In the genomic region with DNA sequence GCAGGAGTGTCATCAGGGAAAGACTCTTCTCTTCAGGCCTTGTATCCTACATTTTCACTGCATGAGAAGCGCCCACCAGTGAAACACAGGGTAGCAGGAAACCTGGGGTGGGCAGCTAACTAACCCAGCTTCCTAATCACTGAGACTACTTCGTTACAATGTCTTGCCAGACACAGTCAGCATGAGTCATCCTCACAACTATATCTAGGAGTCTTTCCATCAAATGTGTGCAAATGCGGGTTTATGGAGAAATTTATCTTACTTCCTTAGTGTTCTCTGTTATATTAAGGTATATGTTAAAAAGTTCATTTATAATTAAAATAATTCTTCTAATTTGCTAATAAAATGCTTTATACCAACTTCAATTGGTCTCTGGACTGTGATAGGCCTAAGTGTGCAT, we compare ENCODE assay signal across 1 cellular context.
TF ChIP-seq lines count a peak whose summit lies in the region.

No MANE protein-coding gene starts in this region.

TF ChIP-seq in SK-N-SH treated with all-trans-retinoic acid at 6 μM for 48 hours, 23 proteins besides CTCF, POLR2A, EP300 and RAD21 (continued from another document):
- TF ChIP-seq, protein P1, sequence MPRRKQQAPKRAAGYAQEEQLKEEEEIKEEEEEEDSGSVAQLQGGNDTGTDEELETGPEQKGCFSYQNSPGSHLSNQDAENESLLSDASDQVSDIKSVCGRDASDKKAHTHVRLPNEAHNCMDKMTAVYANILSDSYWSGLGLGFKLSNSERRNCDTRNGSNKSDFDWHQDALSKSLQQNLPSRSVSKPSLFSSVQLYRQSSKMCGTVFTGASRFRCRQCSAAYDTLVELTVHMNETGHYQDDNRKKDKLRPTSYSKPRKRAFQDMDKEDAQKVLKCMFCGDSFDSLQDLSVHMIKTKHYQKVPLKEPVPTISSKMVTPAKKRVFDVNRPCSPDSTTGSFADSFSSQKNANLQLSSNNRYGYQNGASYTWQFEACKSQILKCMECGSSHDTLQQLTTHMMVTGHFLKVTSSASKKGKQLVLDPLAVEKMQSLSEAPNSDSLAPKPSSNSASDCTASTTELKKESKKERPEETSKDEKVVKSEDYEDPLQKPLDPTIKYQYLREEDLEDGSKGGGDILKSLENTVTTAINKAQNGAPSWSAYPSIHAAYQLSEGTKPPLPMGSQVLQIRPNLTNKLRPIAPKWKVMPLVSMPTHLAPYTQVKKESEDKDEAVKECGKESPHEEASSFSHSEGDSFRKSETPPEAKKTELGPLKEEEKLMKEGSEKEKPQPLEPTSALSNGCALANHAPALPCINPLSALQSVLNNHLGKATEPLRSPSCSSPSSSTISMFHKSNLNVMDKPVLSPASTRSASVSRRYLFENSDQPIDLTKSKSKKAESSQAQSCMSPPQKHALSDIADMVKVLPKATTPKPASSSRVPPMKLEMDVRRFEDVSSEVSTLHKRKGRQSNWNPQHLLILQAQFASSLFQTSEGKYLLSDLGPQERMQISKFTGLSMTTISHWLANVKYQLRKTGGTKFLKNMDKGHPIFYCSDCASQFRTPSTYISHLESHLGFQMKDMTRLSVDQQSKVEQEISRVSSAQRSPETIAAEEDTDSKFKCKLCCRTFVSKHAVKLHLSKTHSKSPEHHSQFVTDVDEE (CRISPR knock-in tag; IDR thresholded peaks at IDR 0.05) = no peak
- TF ChIP-seq GLIS3 (CRISPR knock-in tag; IDR thresholded peaks at IDR 0.05) (no peak), TOX (CRISPR knock-in tag; IDR thresholded peaks at IDR 0.05; ENCODE audit: borderline replicate concordance) (no peak), ISL1 (CRISPR knock-in tag; IDR thresholded peaks at IDR 0.05) (no peak)
